Comparison of ENCODE assay signal across 11 cellular contexts in the genomic region with DNA sequence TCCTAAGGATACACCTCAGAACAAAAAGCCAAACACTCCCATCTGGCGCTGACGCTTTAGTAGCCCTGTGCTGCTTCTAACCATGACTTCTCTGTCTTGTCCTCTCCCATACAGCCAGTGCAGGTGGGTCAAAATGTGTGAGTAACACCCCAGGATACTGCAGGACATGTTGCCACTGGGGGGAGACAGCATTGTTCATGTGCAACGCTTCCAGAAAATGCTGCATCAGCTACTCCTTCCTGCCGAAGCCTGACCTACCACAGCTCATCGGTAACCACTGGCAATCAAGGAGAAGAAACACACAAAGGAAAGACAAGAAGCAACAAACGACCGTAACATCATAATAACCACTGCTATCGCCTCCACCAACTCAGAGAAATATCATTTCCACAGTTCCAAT. TPM values are rescaled to one million over a fixed set of nuclear protein-coding genes. Genes with fewer than 3 reads are reported as not detected.
A peak's percentile ranks its signal among the peaks of the same experiment; 100 is the strongest.
DNase-seq lines count a peak whose midpoint lies in the region; ATAC-seq and TF ChIP-seq lines count a peak whose summit lies in the region.
"Had no signal": no experiment of that assay in that cellular context is flagged by ENCODE, and none has a peak within 500 bp of the region (broad histone marks: within the 10 kb centered on the region; RNA-seq: fewer than 3 reads in every experiment).

No MANE protein-coding gene starts in this region.

- intact Hi-C loops in left lung (cut with DNase I) = no loop called here

- ATAC-seq in T-helper 17 cell (no peak), left lung (no peak), GM18517 (IDR thresholded peaks at IDR 0.05; ENCODE audit: unreplicated experiment) (no peak)

- peaks cover 20% of the 10 kb centered on the region for H3K27me3 Mint-ChIP-seq in T-helper 17 cell

- peaks cover 18% of the 10 kb centered on the region for H3K4me1 Mint-ChIP-seq in T-helper 17 cell
- H3K4me1 Mint-ChIP-seq: nephron had no signal

- DNase-seq in NCI-H1417 (lab: John Stamatoyannopoulos, UW) = peak in 2 of 3 experiments; percentile 9 to 21
- no peak for DNase-seq in NCI-H1417 treated with DMSO at 0.1 percent for 48 hours (lab: John Stamatoyannopoulos, UW)
- DNase-seq in T-helper 17 cell = no peak
- peak; percentile 29 for DNase-seq in iPS-NIHi7 (ENCODE audit: extremely low spot score)
- DNase-seq in ecto neural progenitor cell (ENCODE audit: low spot score) = no peak
- DNase-seq in left lung = no peak
- DNase-seq: foreskin melanocyte had no signal

- CTCF ChIA-PET in HEK293 (lab: Yijun Ruan, JAX) = interaction anchor here (1.1 to 3.2 kb wide), 2 partner anchors 8 to 11 kb away, joined by 3 to 23 read pairs; no protein-coding TSS in a partner anchor

- no peak overlapping the region for H3K4me3 ChIP-seq in HEK293 (ENCODE audit: low read depth, low read length)
- H3K4me3 ChIP-seq in left lung = no peak overlapping the region

- H3K4me1 ChIP-seq in HEK293 (ENCODE audit: control insufficient read depth, insufficient read depth, low read length) (no peaks in the 10 kb centered on the region), left lung (no peaks in the 10 kb centered on the region)

- H3K27ac Mint-ChIP-seq in T-helper 17 cell = peak overlapping the region; percentile 86
- H3K27ac Mint-ChIP-seq: nephron had no signal

- H3K27ac ChIP-seq in HEK293 (ENCODE audit: extremely low read depth, low read depth, low read length) = no peak overlapping the region
- no peak overlapping the region for H3K27ac ChIP-seq in left lung
- H3K27ac ChIP-seq: 22Rv1 had no signal

- POLR2A ChIA-PET in HEK293 (lab: Yijun Ruan, JAX) = no interaction called here

- no peaks in the 10 kb centered on the region for H3K9me3 ChIP-seq in HEK293 (ENCODE audit: control insufficient read depth, insufficient read depth, low read depth, low read length)
- H3K9me3 ChIP-seq in T-helper 17 cell (ENCODE audit: control insufficient read depth, low read length, poor library complexity, severe bottlenecking) = no peaks in the 10 kb centered on the region
- no peaks in the 10 kb centered on the region for H3K9me3 ChIP-seq in left lung

- H3K36me3 ChIP-seq in HEK293 (ENCODE audit: control insufficient read depth in 2 of 2, insufficient read depth in 1 of 2, low read length in 2 of 2) = no peaks in the 10 kb centered on the region
- H3K36me3 ChIP-seq in left lung = no peaks in the 10 kb centered on the region

- peak; percentile 48; the same call in 1 of the 2 replicates for TF ChIP-seq CTCF in HEK293 (tag by site-specific recombination; IDR thresholded peaks at IDR 0.05)
- TF ChIP-seq CTCF in left lung (IDR thresholded peaks at IDR 0.05) = no peak

- H3K27me3 ChIP-seq in left lung = no peaks in the 10 kb centered on the region

- peak overlapping the region; percentile 63 for H3K4me3 Mint-ChIP-seq in T-helper 17 cell
- H3K4me3 Mint-ChIP-seq: nephron had no signal

- H3K36me3 Mint-ChIP-seq in T-helper 17 cell (ENCODE audit: low read depth) = no peaks in the 10 kb centered on the region

TF ChIP-seq in HEK293, 187 proteins besides CTCF, POLR2A, EP300 and RAD21:
- no peak for TF ChIP-seq GLIS1 (tag by site-specific recombination; IDR thresholded peaks at IDR 0.05)
- TF ChIP-seq, protein P1, sequence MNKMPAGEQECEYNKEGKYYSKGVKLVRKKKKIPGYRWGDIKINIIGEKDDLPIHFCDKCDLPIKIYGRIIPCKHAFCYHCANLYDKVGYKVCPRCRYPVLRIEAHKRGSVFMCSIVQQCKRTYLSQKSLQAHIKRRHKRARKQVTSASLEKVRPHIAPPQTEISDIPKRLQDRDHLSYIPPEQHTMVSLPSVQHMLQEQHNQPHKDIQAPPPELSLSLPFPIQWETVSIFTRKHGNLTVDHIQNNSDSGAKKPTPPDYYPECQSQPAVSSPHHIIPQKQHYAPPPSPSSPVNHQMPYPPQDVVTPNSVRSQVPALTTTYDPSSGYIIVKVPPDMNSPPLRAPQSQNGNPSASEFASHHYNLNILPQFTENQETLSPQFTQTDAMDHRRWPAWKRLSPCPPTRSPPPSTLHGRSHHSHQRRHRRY (tag by site-specific recombination; IDR thresholded peaks at IDR 0.05) = no peak
- TF ChIP-seq ZNF580 (tag by site-specific recombination; IDR thresholded peaks at IDR 0.05) = no peak
- no peak for TF ChIP-seq PATZ1 (tag by site-specific recombination; IDR thresholded peaks at IDR 0.05)
- TF ChIP-seq ZNF169 (tag by site-specific recombination; IDR thresholded peaks at IDR 0.05) = no peak
- no peak for TF ChIP-seq KLF8 (tag by site-specific recombination; IDR thresholded peaks at IDR 0.05)
- TF ChIP-seq PRDM10 (tag by site-specific recombination; IDR thresholded peaks at IDR 0.05) = no peak
- no peak for TF ChIP-seq EGR2 (tag by site-specific recombination; IDR thresholded peaks at IDR 0.05; ENCODE audit: low read depth)
- no peak for TF ChIP-seq ZNF610 (tag by site-specific recombination; IDR thresholded peaks at IDR 0.05; ENCODE audit: borderline replicate concordance)
- TF ChIP-seq ZNF707 (tag by site-specific recombination; IDR thresholded peaks at IDR 0.05) = no peak

RNA-seq across cellular contexts. Expression of gene DEFB132, which starts 1.4 kb away (rescaled TPM):
- total RNA-seq in T-helper 17 cell (not detected), left lung (not detected)

RNA-seq across cellular contexts. Expression of gene C20orf96, which starts 31.6 kb away (rescaled TPM):
- total RNA-seq in T-helper 17 cell (1 to 10 TPM; 2.4 to 2.7 TPM), left lung (1 to 10 TPM; 6.9 to 8.3 TPM)

RNA-seq across cellular contexts. Expression of gene DEFB129, which starts 31.9 kb away (rescaled TPM):
- total RNA-seq in T-helper 17 cell = not detected
- not detected for total RNA-seq in left lung

RNA-seq across cellular contexts. Expression of gene ZCCHC3, which starts 38.4 kb away (rescaled TPM):
- 10 to 100 TPM; 15.6 to 18.9 TPM for total RNA-seq in T-helper 17 cell
- total RNA-seq in left lung = 10 to 100 TPM; 11.5 to 15.3 TPM

Comparison
In these comparisons a context has a peak if more than half of its experiments do, and no peak if none do; other contexts are left out.
1. DNase-seq: peak in NCI-H1417 (2 of 3) and iPS-NIHi7 (single experiment); none in NCI-H1417 treated with DMSO at 0.1 percent for 48 hours (single experiment), T-helper 17 cell (0 of 3), ecto neural progenitor cell (single experiment) and left lung (0 of 2).